Comparison of ENCODE assay signal across 16 cellular contexts in the genomic region with DNA sequence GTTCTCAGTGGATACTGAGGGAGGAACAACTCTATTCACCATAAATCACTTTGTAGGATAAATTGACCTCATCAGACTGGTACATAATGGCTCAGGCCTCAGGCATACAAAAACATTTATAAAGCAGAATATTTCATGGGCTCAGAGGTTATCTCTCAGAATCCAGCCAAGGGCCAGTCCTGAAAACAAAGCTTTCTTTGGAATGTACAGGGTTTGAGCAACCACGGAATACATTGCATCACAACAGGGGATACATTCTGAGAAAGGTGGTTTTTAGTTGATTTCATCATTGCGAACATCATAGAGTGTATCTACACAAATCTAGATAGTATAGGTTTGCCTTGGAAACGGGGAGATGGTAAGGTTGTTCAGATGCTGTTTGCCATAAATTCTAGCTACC. TPM values are rescaled to one million over a fixed set of nuclear protein-coding genes. Genes with fewer than 3 reads are reported as not detected.
DNase-seq lines count a peak whose midpoint lies in the region; ATAC-seq and TF ChIP-seq lines count a peak whose summit lies in the region.
"Had no signal": no experiment of that assay in that cellular context is flagged by ENCODE, and none has a peak within 500 bp of the region (broad histone marks: within the 10 kb centered on the region; RNA-seq: fewer than 3 reads in every experiment).

No MANE protein-coding gene starts in this region.

- no peaks in the 10 kb centered on the region for H3K79me2 ChIP-seq in mammary epithelial cell (ENCODE audit: insufficient read depth, low read length)

- H3K4me2 ChIP-seq in mammary epithelial cell (ENCODE audit: insufficient read depth, low read depth, low read length) = no peak overlapping the region

- H3K4me3 Mint-ChIP-seq in MCF 10A (ENCODE audit: unreplicated experiment) = no peak overlapping the region
- H3K4me3 Mint-ChIP-seq in activated T-helper 1 cell treated with anti-CD3 and anti-CD28 coated beads, Interleukin-12 subunit alpha, Interleukin-12 subunit beta, Interleukin-2, Interleukin-4 antibody, amounts not matched to agents 30 ng/mL and 10 ng/mL and 1 ng/mL, durations not matched to agents 14 hours and 24 hours and 36 hours = no peak overlapping the region

- H3K36me3 ChIP-seq in mammary epithelial cell (ENCODE audit: insufficient read depth, low read length) = no peaks in the 10 kb centered on the region
- H3K36me3 ChIP-seq: HAP-1 had no signal

- TF ChIP-seq CTCF in MCF 10A (IDR thresholded peaks at IDR 0.05; ENCODE audit: unreplicated experiment) (no peak), mammary epithelial cell (conservative IDR thresholded peaks at IDR 0.05 in 1 of 2, IDR thresholded peaks at IDR 0.05 in 1 of 2; ENCODE audit: extremely low read depth in 1 of 2, insufficient read depth in 1 of 2, low read depth in 1 of 2, low read length in 2 of 2) (no peak)

- H3K27ac ChIP-seq in mammary epithelial cell (ENCODE audit: insufficient read depth, low read depth, low read length) = no peak overlapping the region
- H3K27ac ChIP-seq: C4-2B had no signal

- in situ Hi-C loops in mammary epithelial cell (cut with MboI; ENCODE audit: low sequenced_read_pairs in 2 of 2) = no loop called here

- H3K4me1 ChIP-seq in mammary epithelial cell (ENCODE audit: insufficient read depth, low read length) = no peaks in the 10 kb centered on the region
- H3K4me1 ChIP-seq: HAP-1 had no signal

- CTCF ChIA-PET in MCF 10A (lab: Yijun Ruan, JAX) (interaction anchor here (0.6 kb wide), 2 partner anchors 54 to 87 kb away, joined by 4 read pairs; no protein-coding TSS in a partner anchor), mammary epithelial cell (lab: Charles Lee; ENCODE audit: low non-redundant PET) (no interaction called here)

- no peak overlapping the region for H3K9ac ChIP-seq in mammary epithelial cell (ENCODE audit: insufficient read depth, low read length)

- peaks cover 9% of the 10 kb centered on the region for H3K36me3 Mint-ChIP-seq in MCF 10A (ENCODE audit: insufficient read depth, unreplicated experiment)
- peaks cover 11% of the 10 kb centered on the region for H3K36me3 Mint-ChIP-seq in activated T-helper 1 cell treated with anti-CD3 and anti-CD28 coated beads, Interleukin-12 subunit alpha, Interleukin-12 subunit beta, Interleukin-2, Interleukin-4 antibody, amounts not matched to agents 30 ng/mL and 10 ng/mL and 1 ng/mL, durations not matched to agents 14 hours and 24 hours and 36 hours (ENCODE audit: low read depth)

- peak overlapping the region; percentile 61 for H3K27ac Mint-ChIP-seq in MCF 10A (ENCODE audit: low read depth, unreplicated experiment)
- no peak overlapping the region for H3K27ac Mint-ChIP-seq in activated T-helper 1 cell treated with anti-CD3 and anti-CD28 coated beads, Interleukin-12 subunit alpha, Interleukin-12 subunit beta, Interleukin-2, Interleukin-4 antibody, amounts not matched to agents 30 ng/mL and 10 ng/mL and 1 ng/mL, durations not matched to agents 14 hours and 24 hours and 36 hours

- H3K27me3 ChIP-seq in mammary epithelial cell (ENCODE audit: insufficient read depth, low read length) = no peaks in the 10 kb centered on the region

- H3K27me3 Mint-ChIP-seq in MCF 10A (ENCODE audit: insufficient read depth, unreplicated experiment) = no peaks in the 10 kb centered on the region
- no peaks in the 10 kb centered on the region for H3K27me3 Mint-ChIP-seq in activated T-helper 1 cell treated with anti-CD3 and anti-CD28 coated beads, Interleukin-12 subunit alpha, Interleukin-12 subunit beta, Interleukin-2, Interleukin-4 antibody, amounts not matched to agents 30 ng/mL and 10 ng/mL and 1 ng/mL, durations not matched to agents 14 hours and 24 hours and 36 hours (ENCODE audit: insufficient read depth)

- H3K4me1 Mint-ChIP-seq in MCF 10A (ENCODE audit: insufficient read depth, unreplicated experiment) = peaks cover 14% of the 10 kb centered on the region
- H3K4me1 Mint-ChIP-seq in activated T-helper 1 cell treated with anti-CD3 and anti-CD28 coated beads, Interleukin-12 subunit alpha, Interleukin-12 subunit beta, Interleukin-2, Interleukin-4 antibody, amounts not matched to agents 30 ng/mL and 10 ng/mL and 1 ng/mL, durations not matched to agents 14 hours and 24 hours and 36 hours (ENCODE audit: low read depth) = peaks cover 10% of the 10 kb centered on the region

- H3K4me3 ChIP-seq in mammary epithelial cell (replicated peaks in 1 of 3; ENCODE audit: insufficient read depth in 1 of 3, low read depth in 2 of 3, low read length in 3 of 3) = no peak overlapping the region
- H3K4me3 ChIP-seq: HAP-1 had no signal

- intact Hi-C loops in MCF 10A (cut with micrococcal nuclease) (no loop called here), mammary epithelial cell (cut with micrococcal nuclease) (no loop called here)
- intact Hi-C loops in activated T-helper 1 cell treated with anti-CD3 and anti-CD28 coated beads, Interleukin-12 subunit alpha, Interleukin-12 subunit beta, Interleukin-2, Interleukin-4 antibody, amounts not matched to agents 30 ng/mL and 10 ng/mL and 1 ng/mL, durations not matched to agents 14 hours and 24 hours and 36 hours (cut with micrococcal nuclease) = no loop called here

- DNase-seq in MCF 10A (ENCODE audit: unreplicated experiment) (peak; percentile 48), mammary epithelial cell (no peak), MV-4-11 (lab: John Stamatoyannopoulos, UW) (peak; percentile 53), astrocyte of the hippocampus (ENCODE audit: low read depth, low spot score) (peak; percentile 27), renal cortical epithelial cell (ENCODE audit: low read depth) (peak; percentile 3)
- DNase-seq in activated T-helper 1 cell treated with anti-CD3 and anti-CD28 coated beads, Interleukin-12 subunit alpha, Interleukin-12 subunit beta, Interleukin-2, Interleukin-4 antibody, amounts not matched to agents 30 ng/mL and 10 ng/mL and 1 ng/mL, durations not matched to agents 14 hours and 24 hours and 36 hours (ENCODE audit: low spot score) = no peak
- DNase-seq: DMS153, NCI-H1105 treated with DMSO at 0.1 percent for 48 hours, NCI-H187 treated with DMSO at 0.1 percent for 48 hours, NCI-H446 treated with DMSO at 0.1 percent for 48 hours, NCI-H82, SIG-M5 had no signal

- H2AFZ ChIP-seq in mammary epithelial cell (ENCODE audit: low read depth, low read length) = no peak overlapping the region

- ATAC-seq in GM18867 (IDR thresholded peaks at IDR 0.05; ENCODE audit: unreplicated experiment) (no peak), HG02981 (IDR thresholded peaks at IDR 0.05; ENCODE audit: unreplicated experiment) (no peak)

- dilution Hi-C loops in mammary epithelial cell (cut with HindIII; ENCODE audit: low sequenced_read_pairs) = no loop called here

- no peaks in the 10 kb centered on the region for H3K9me3 ChIP-seq in mammary epithelial cell (replicated peaks; ENCODE audit: insufficient read depth, low read length)
- H3K9me3 ChIP-seq: HAP-1 had no signal

- 79% methylated on average over 3 of the region's 3 CpGs for WGBS in mammary epithelial cell (ENCODE audit: low coverage, missing lambda C conversion rate)

- H4K20me1 ChIP-seq in mammary epithelial cell (ENCODE audit: insufficient read depth, low read length) = no peaks in the 10 kb centered on the region

- BruUV-seq in MCF 10A (replicated peaks; lab: Mats Ljungman, UMichigan) (no TSS peak), mammary epithelial cell (replicated peaks; lab: Mats Ljungman, UMichigan) (no TSS peak)

- H3K9me3 Mint-ChIP-seq in MCF 10A (ENCODE audit: unreplicated experiment) = no peaks in the 10 kb centered on the region
- H3K9me3 Mint-ChIP-seq in activated T-helper 1 cell treated with anti-CD3 and anti-CD28 coated beads, Interleukin-12 subunit alpha, Interleukin-12 subunit beta, Interleukin-2, Interleukin-4 antibody, amounts not matched to agents 30 ng/mL and 10 ng/mL and 1 ng/mL, durations not matched to agents 14 hours and 24 hours and 36 hours = no peaks in the 10 kb centered on the region

- POLR2A ChIA-PET in MCF 10A (lab: Yijun Ruan, JAX) = interaction anchor here (2.5 kb wide), 1 partner anchor 33 kb away, joined by 12 read pairs; the partner anchor contains the start of gene CTDSPL2

RNA-seq across cellular contexts. Expression of gene CTDSPL2, which starts 33.4 kb away (rescaled TPM):
- total RNA-seq in MCF 10A (2022) = 36.3 and 38.2 TPM in 2 replicates
- 10 to 100 TPM; 38.0 to 47.3 TPM for total RNA-seq in mammary epithelial cell
- polyA plus RNA-seq in mammary epithelial cell = 25.3 TPM
- 26.6 TPM for polyA minus RNA-seq in mammary epithelial cell
- total RNA-seq in renal cortical epithelial cell = 65.6 and 71.2 TPM in 2 replicates
- 65.9 and 66.0 TPM in 2 replicates for total RNA-seq in activated T-helper 1 cell treated with anti-CD3 and anti-CD28 coated beads, Interleukin-12 subunit alpha, Interleukin-12 subunit beta, Interleukin-2, Interleukin-4 antibody, amounts not matched to agents 30 ng/mL and 10 ng/mL and 1 ng/mL, durations not matched to agents 14 hours and 24 hours and 36 hours

Comparison
In these comparisons a context has a peak if more than half of its experiments do, and no peak if none do; other contexts are left out.
1. DNase-seq: peak in MCF 10A (single experiment), MV-4-11 (single experiment), astrocyte of the hippocampus (single experiment) and renal cortical epithelial cell (single experiment); none in mammary epithelial cell (single experiment) and activated T-helper 1 cell treated with anti-CD3 and anti-CD28 coated beads, Interleukin-12 subunit alpha, Interleukin-12 subunit beta, Interleukin-2, Interleukin-4 antibody, amounts not matched to agents 30 ng/mL and 10 ng/mL and 1 ng/mL, durations not matched to agents 14 hours and 24 hours and 36 hours (single experiment).